ENCODE assay signal across 9 cellular contexts in the genomic region with DNA sequence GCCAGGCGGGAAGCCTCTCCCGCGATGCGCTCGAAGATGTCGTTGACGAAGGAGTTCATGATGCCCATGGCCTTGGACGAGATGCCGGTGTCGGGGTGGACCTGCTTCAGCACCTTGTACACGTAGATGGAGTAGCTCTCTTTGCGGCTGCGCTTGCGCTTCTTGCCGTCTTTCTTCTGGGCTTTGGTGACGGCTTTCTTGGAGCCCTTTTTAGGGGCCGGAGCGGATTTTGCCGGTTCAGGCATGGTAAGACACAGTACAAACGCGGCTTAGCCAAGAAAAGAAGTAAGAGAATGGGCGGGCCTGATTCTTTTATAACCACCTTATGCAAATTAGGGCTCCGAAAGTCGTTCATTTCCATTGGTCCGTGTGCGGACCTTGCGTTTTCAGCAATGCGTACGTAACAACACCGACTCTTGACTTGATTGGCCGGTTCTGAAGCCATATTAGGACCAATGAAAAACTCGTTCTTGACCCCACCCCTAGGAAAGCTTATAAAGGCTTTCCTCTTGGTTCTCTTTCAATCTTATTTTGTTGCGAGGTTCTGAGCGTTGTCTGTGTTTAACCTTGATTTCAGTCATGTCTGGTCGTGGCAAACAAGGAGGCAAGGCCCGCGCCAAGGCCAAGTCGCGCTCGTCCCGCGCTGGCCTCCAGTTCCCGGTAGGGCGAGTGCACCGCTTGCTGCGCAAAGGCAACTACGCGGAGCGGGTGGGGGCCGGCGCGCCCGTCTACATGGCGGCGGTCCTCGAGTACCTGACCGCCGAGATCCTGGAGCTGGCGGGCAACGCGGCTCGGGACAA. TPM values are rescaled to one million over a fixed set of nuclear protein-coding genes. Genes with fewer than 3 reads are reported as not detected.
DNase-seq lines count a peak whose midpoint lies in the region; ATAC-seq and TF ChIP-seq lines count a peak whose summit lies in the region.
"Had no signal": no experiment of that assay in that cellular context is flagged by ENCODE, and none has a peak within 500 bp of the region (broad histone marks: within the 10 kb centered on the region; RNA-seq: fewer than 3 reads in every experiment).

No MANE protein-coding gene starts in this region.

- ATAC-seq in CD4-positive, alpha-beta T cell (ENCODE audit: poor library complexity) = peak; percentile 65
- peak; percentile 59 for ATAC-seq in GM19455 (IDR thresholded peaks at IDR 0.05; ENCODE audit: unreplicated experiment)
- peak; percentile 36 for ATAC-seq in HG03575 (IDR thresholded peaks at IDR 0.05; ENCODE audit: extremely low read depth, insufficient number of reproducible peaks, low FRiP score, unreplicated experiment)
- ATAC-seq in lower lobe of right lung = peak; percentile 88 to 90

- POLR2A ChIA-PET in CD4-positive, alpha-beta T cell (lab: Charles Lee) = interaction anchor here (0.6 to 6.7 kb wide), 53 partner anchors 9 to 1589 kb away, joined by 3 to 259 read pairs (median 10); a partner anchor contains a TSS
- POLR2A ChIA-PET in activated CD4-positive, alpha-beta memory T cell treated with anti-CD3 and anti-CD28 coated beads for 36 hours (lab: Charles Lee) = interaction anchor here (0.7 to 6.6 kb wide), 23 partner anchors 9 to 409 kb away, joined by 3 to 118 read pairs (median 7); a partner anchor contains a TSS

- no peaks in the 10 kb centered on the region for H3K27me3 ChIP-seq in CD4-positive, alpha-beta T cell (ENCODE audit: control insufficient read depth, insufficient read depth, low read length)
- no peaks in the 10 kb centered on the region for H3K27me3 ChIP-seq in lower lobe of right lung (ENCODE audit: low read depth)

- peaks cover 10% of the 10 kb centered on the region for H3K4me1 Mint-ChIP-seq in CD4-positive, alpha-beta T cell (ENCODE audit: low read depth)
- H3K4me1 Mint-ChIP-seq in activated CD4-positive, alpha-beta memory T cell treated with anti-CD3 and anti-CD28 coated beads for 36 hours (ENCODE audit: low read depth) = peaks cover 10% of the 10 kb centered on the region

- no peaks in the 10 kb centered on the region for H3K9me3 ChIP-seq in CD4-positive, alpha-beta T cell (ENCODE audit: control insufficient read depth, low read length)
- no peaks in the 10 kb centered on the region for H3K9me3 ChIP-seq in lower lobe of right lung

- DNase-seq in CD4-positive, alpha-beta T cell = peak; percentile 67 to 92 (median 78)
- DNase-seq in NCI-H82 (lab: John Stamatoyannopoulos, UW) (peak; percentile 100), lower lobe of right lung (peak; percentile 85)
- peak; percentile 91 for DNase-seq in activated CD4-positive, alpha-beta memory T cell treated with anti-CD3 and anti-CD28 coated beads for 36 hours
- peak; percentile 80 for DNase-seq in effector CD4-positive, alpha-beta T cell
- peak; percentile 55 to 83 (median 79) for DNase-seq in stimulated activated CD4-positive, alpha-beta T cell treated with anti-CD3 and anti-CD28 coated beads, TNF-alpha, amount 100 ng/mL, for 1 hour (ENCODE audit: low read depth in 3 of 3, low spot score in 1 of 3)

- CTCF ChIA-PET in CD4-positive, alpha-beta T cell (lab: Charles Lee) = interaction anchor here (1.2 to 1.8 kb wide), 3 partner anchors 13 to 43 kb away, joined by 4 to 5 read pairs (median 4); a partner anchor contains a TSS
- CTCF ChIA-PET in activated CD4-positive, alpha-beta memory T cell treated with anti-CD3 and anti-CD28 coated beads for 36 hours (lab: Charles Lee) = interaction anchor here (0.9 to 1.0 kb wide), 2 partner anchors 41 to 369 kb away, joined by 3 read pairs; no protein-coding TSS in a partner anchor

- no peaks in the 10 kb centered on the region for H3K36me3 ChIP-seq in lower lobe of right lung

- peaks cover 16% of the 10 kb centered on the region for H3K4me1 ChIP-seq in lower lobe of right lung

- no peak overlapping the region for H3K27ac Mint-ChIP-seq in CD4-positive, alpha-beta T cell
- no peak overlapping the region for H3K27ac Mint-ChIP-seq in activated CD4-positive, alpha-beta memory T cell treated with anti-CD3 and anti-CD28 coated beads for 36 hours
- H3K27ac Mint-ChIP-seq: stimulated activated naive CD8-positive, alpha-beta T cell treated with anti-CD3 and anti-CD28 coated beads, Interleukin-15, Interleukin-2, amounts not matched to agents 100 ng/mL and 50 ng/mL, for 24 hours had no signal

- no peaks in the 10 kb centered on the region for H3K36me3 Mint-ChIP-seq in CD4-positive, alpha-beta T cell (ENCODE audit: low read depth)
- H3K36me3 Mint-ChIP-seq in activated CD4-positive, alpha-beta memory T cell treated with anti-CD3 and anti-CD28 coated beads for 36 hours = no peaks in the 10 kb centered on the region

- no peaks in the 10 kb centered on the region for H3K27me3 Mint-ChIP-seq in CD4-positive, alpha-beta T cell
- H3K27me3 Mint-ChIP-seq in activated CD4-positive, alpha-beta memory T cell treated with anti-CD3 and anti-CD28 coated beads for 36 hours = no peaks in the 10 kb centered on the region
- H3K27me3 Mint-ChIP-seq: stimulated activated naive CD8-positive, alpha-beta T cell treated with anti-CD3 and anti-CD28 coated beads, Interleukin-15, Interleukin-2, amounts not matched to agents 100 ng/mL and 50 ng/mL, for 24 hours had no signal

- peak overlapping the region; percentile 96 for H3K27ac ChIP-seq in CD4-positive, alpha-beta T cell (ENCODE audit: low read depth, low read length)
- H3K27ac ChIP-seq in lower lobe of right lung = peak overlapping the region; percentile 99

- H3K9me3 Mint-ChIP-seq in CD4-positive, alpha-beta T cell = no peaks in the 10 kb centered on the region
- no peaks in the 10 kb centered on the region for H3K9me3 Mint-ChIP-seq in activated CD4-positive, alpha-beta memory T cell treated with anti-CD3 and anti-CD28 coated beads for 36 hours
- H3K9me3 Mint-ChIP-seq: stimulated activated naive CD8-positive, alpha-beta T cell treated with anti-CD3 and anti-CD28 coated beads, Interleukin-15, Interleukin-2, amounts not matched to agents 100 ng/mL and 50 ng/mL, for 24 hours had no signal

- peak overlapping the region; percentile 70 for H3K4me3 ChIP-seq in lower lobe of right lung

- intact Hi-C loops in CD4-positive, alpha-beta T cell (cut with DNase I, micrococcal nuclease) = no loop called here
- intact Hi-C loops in activated CD4-positive, alpha-beta memory T cell treated with anti-CD3 and anti-CD28 coated beads for 36 hours (cut with micrococcal nuclease) = loop anchor here (10.0 kb wide), 1 partner anchor 678 kb away; no protein-coding TSS in a partner anchor
- intact Hi-C loops in lower lobe of right lung (cut with DNase I) = no loop called here

- H3K4me3 Mint-ChIP-seq in CD4-positive, alpha-beta T cell = no peak overlapping the region
- H3K4me3 Mint-ChIP-seq in activated CD4-positive, alpha-beta memory T cell treated with anti-CD3 and anti-CD28 coated beads for 36 hours = no peak overlapping the region
- H3K4me3 Mint-ChIP-seq: stimulated activated naive CD8-positive, alpha-beta T cell treated with anti-CD3 and anti-CD28 coated beads, Interleukin-15, Interleukin-2, amounts not matched to agents 100 ng/mL and 50 ng/mL, for 24 hours had no signal

- no peak for TF ChIP-seq CTCF in CD4-positive, alpha-beta T cell (IDR thresholded peaks at IDR 0.05)
- TF ChIP-seq CTCF in lower lobe of right lung (IDR thresholded peaks at IDR 0.05) = no peak

RNA-seq across cellular contexts. Expression of a gene that starts 12.8 kb away (rescaled TPM):
- total RNA-seq in CD4-positive, alpha-beta T cell = 1 to 10 TPM; 4.6 to 6.4 TPM
- total RNA-seq in activated CD4-positive, alpha-beta memory T cell treated with anti-CD3 and anti-CD28 coated beads for 36 hours = 10 to 100 TPM; 27.9 to 29.6 TPM
- 11.5 TPM for total RNA-seq in lower lobe of right lung

RNA-seq across cellular contexts. Expression of a gene that starts 31.0 kb away (rescaled TPM):
- 1 to 10 TPM; 2.5 to 2.9 TPM for total RNA-seq in CD4-positive, alpha-beta T cell
- 1 to 10 TPM; 9.6 to 9.8 TPM for total RNA-seq in activated CD4-positive, alpha-beta memory T cell treated with anti-CD3 and anti-CD28 coated beads for 36 hours
- total RNA-seq in lower lobe of right lung = 0.86 TPM

RNA-seq across cellular contexts. Expression of a gene that starts 41.0 kb away (rescaled TPM):
- total RNA-seq in CD4-positive, alpha-beta T cell = 10 to 100 TPM; 38.0 to 38.6 TPM
- 10 to 100 TPM; 72.7 to 75.7 TPM for total RNA-seq in activated CD4-positive, alpha-beta memory T cell treated with anti-CD3 and anti-CD28 coated beads for 36 hours
- total RNA-seq in lower lobe of right lung = 45.5 TPM

RNA-seq across cellular contexts. Expression of a gene that starts 50.1 kb away (rescaled TPM):
- under 1 TPM; 0.49 to 0.70 TPM for total RNA-seq in CD4-positive, alpha-beta T cell
- 1 to 10 TPM; 1.7 to 2.2 TPM for total RNA-seq in activated CD4-positive, alpha-beta memory T cell treated with anti-CD3 and anti-CD28 coated beads for 36 hours
- 20.4 TPM for total RNA-seq in lower lobe of right lung

Comparison
In these comparisons a context has a peak if more than half of its experiments do, and no peak if none do; other contexts are left out.
1. Peak in every context shown above with its lines: DNase-seq, ATAC-seq, H3K4me3 ChIP-seq and H3K27ac ChIP-seq.
2. ATAC-seq: peak in every context shown above with its lines; median percentile 89 in lower lobe of right lung; 65 in CD4-positive, alpha-beta T cell; 59 in GM19455; 36 in HG03575.